2 cellular contexts compared by ENCODE assay signal in the genomic region with DNA sequence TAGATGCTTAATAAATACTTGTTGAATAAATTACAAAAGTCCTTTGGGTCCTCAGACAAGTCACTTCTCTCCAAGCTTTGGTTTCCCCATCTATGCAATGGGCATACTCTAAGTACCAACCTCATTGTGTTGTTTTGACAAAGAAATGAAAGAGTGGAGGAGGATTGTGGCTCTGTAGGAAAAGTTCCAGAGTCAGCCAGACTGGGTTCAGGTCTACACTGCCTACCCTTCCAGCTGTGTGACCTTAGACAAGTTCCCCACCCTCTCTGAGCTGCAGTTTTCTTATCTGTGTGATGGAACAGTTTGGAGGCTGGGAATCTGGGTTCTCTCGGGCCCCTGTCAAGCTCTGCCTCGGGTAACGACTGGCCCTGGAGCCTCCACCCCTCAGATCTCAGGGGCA.
TF ChIP-seq lines count a peak whose summit lies in the region.

No MANE protein-coding gene starts in this region.

TF ChIP-seq in HepG2, 621 proteins besides CTCF, POLR2A, EP300 and RAD21:
- TF ChIP-seq JUND (CRISPR knock-in tag; IDR thresholded peaks at IDR 0.05) (no peak), ZZZ3 (CRISPR knock-in tag; IDR thresholded peaks at IDR 0.05; ENCODE audit: borderline replicate concordance) (no peak), ZMYM2 (CRISPR knock-in tag; IDR thresholded peaks at IDR 0.05) (no peak), ESRRA (CRISPR knock-in tag; IDR thresholded peaks at IDR 0.05; ENCODE audit: low read depth) (no peak), ETV6 (CRISPR knock-in tag; conservative IDR thresholded peaks at IDR 0.05) (no peak), ZNF768 (CRISPR knock-in tag; IDR thresholded peaks at IDR 0.05) (peak; percentile 96), HOXA5 (CRISPR knock-in tag; IDR thresholded peaks at IDR 0.05) (no peak), ZMYM3 (CRISPR knock-in tag; IDR thresholded peaks at IDR 0.05) (peak; percentile 70), ZNF446 (CRISPR knock-in tag; IDR thresholded peaks at IDR 0.05) (no peak), ZNF629 (CRISPR knock-in tag; conservative IDR thresholded peaks at IDR 0.05) (peak; percentile 60), ZSCAN21 (CRISPR knock-in tag; IDR thresholded peaks at IDR 0.05; ENCODE audit: borderline replicate concordance) (no peak)
- TF ChIP-seq, protein P1, sequence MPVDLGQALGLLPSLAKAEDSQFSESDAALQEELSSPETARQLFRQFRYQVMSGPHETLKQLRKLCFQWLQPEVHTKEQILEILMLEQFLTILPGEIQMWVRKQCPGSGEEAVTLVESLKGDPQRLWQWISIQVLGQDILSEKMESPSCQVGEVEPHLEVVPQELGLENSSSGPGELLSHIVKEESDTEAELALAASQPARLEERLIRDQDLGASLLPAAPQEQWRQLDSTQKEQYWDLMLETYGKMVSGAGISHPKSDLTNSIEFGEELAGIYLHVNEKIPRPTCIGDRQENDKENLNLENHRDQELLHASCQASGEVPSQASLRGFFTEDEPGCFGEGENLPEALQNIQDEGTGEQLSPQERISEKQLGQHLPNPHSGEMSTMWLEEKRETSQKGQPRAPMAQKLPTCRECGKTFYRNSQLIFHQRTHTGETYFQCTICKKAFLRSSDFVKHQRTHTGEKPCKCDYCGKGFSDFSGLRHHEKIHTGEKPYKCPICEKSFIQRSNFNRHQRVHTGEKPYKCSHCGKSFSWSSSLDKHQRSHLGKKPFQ (CRISPR knock-in tag; IDR thresholded peaks at IDR 0.05; ENCODE audit: insufficient replicate concordance) = no peak

TF ChIP-seq in H1, 55 proteins besides CTCF, POLR2A, EP300 and RAD21:
- TF ChIP-seq SP4 (IDR thresholded peaks at IDR 0.05; ENCODE audit: low read length) = no peak
- TF ChIP-seq KDM4A (IDR thresholded peaks at IDR 0.05; ENCODE audit: low read depth, low read length, severe bottlenecking) = no peak
- TF ChIP-seq JUND (IDR thresholded peaks at IDR 0.05; ENCODE audit: low read length) = no peak
- no peak for TF ChIP-seq ZNF274 (IDR thresholded peaks at IDR 0.05; ENCODE audit: borderline replicate concordance, extremely low read depth, low read length)
- TF ChIP-seq CBX5 (IDR thresholded peaks at IDR 0.05; ENCODE audit: low read depth, low read length) = no peak
- TF ChIP-seq GTF2F1 (IDR thresholded peaks at IDR 0.05; ENCODE audit: borderline replicate concordance, low read depth, low read length) = no peak
- no peak for TF ChIP-seq TAF7 (optimal IDR thresholded peaks at IDR 0.05; ENCODE audit: borderline replicate concordance, low read depth, low read length)
